ENCODE assay signal across 7 cellular contexts in the genomic region with DNA sequence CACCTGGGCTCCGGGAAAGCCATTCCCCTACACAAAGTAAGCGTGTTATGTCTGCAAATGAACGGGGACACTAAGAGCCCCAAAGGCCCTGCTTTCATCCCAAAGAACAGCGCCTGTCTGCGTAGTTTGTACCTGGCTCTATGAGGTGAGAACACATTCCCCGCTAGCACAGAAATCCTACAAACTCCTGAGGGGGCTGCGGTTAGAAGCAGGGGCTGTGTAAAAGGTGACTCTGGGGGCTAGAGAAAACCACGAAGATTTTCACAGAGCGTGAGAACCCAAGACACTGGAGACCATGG.
A peak's percentile ranks its signal among the peaks of the same experiment; 100 is the strongest.
DNase-seq lines count a peak whose midpoint lies in the region; ATAC-seq, FAIRE-seq and TF ChIP-seq lines count a peak whose summit lies in the region.
"Not testable (repeated sequence)": the region's sequence is repeated elsewhere in the genome, so short reads cannot be mapped to it uniquely, and the experiment has no call there.

No MANE protein-coding gene starts in this region.

- not testable (repeated sequence) for ATAC-seq in natural killer cell

- 45% methylated on average over 9 of the region's 9 CpGs; no CpG with 5 or more reads in 1 of the 2 experiments for WGBS in H1 (ENCODE audit: extremely low coverage in 1 of 2, insufficient coverage in 1 of 2, insufficient read length in 1 of 2, insufficient replicate concordance in 2 of 2, low coverage in 1 of 2, low lambda C conversion rate in 2 of 2, missing lambda C conversion rate in 1 of 2), 2 experiments

- not testable (repeated sequence) for H2BK20ac ChIP-seq in H1 (ENCODE audit: low read length)

- intact Hi-C loops in natural killer cell (cut with micrococcal nuclease) = loop anchor here (1.0 to 10.0 kb wide), 3 partner anchors 15 to 47 kb away; no protein-coding TSS in a partner anchor

- H3K4me3 ChIP-seq in HFF-Myc (replicated peaks; ENCODE audit: low read depth, low read length) = peak overlapping the region; percentile 43
- H3K4me3 ChIP-seq in H1 (ENCODE audit: extremely low read depth in 1 of 4, insufficient read depth in 2 of 4, low read depth in 3 of 4, low read length in 4 of 4) = peak overlapping the region; percentile 46 to 65 (median 52); a peak in 5 of 8 replicates
- H3K4me3 ChIP-seq in iPS-15b (ENCODE audit: low read depth, low read length) = peak overlapping the region; percentile 62

- not testable (repeated sequence) for H3K79me1 ChIP-seq in H1 (ENCODE audit: low read depth, low read length)

- not testable (repeated sequence) for H2BK5ac ChIP-seq in H1 (ENCODE audit: low read depth, low read length)

- H3K9me3 ChIP-seq in H1 (ENCODE audit: insufficient read depth in 2 of 2, low read depth in 1 of 2, low read length in 1 of 2); iPS-15b (ENCODE audit: control insufficient read depth, insufficient read depth, low read length): not testable (repeated sequence)

- H3K36me3 ChIP-seq in H1 (ENCODE audit: control insufficient read depth in 2 of 4, insufficient read depth in 4 of 4, low read length in 3 of 4); iPS-15b (ENCODE audit: control insufficient read depth, insufficient read depth, low read length): not testable (repeated sequence)

- H3K4me2 ChIP-seq in H1 (ENCODE audit: insufficient read depth in 1 of 2, low read depth in 2 of 2, low read length in 2 of 2) = peak overlapping the region; percentile 75

- TF ChIP-seq EP300 in H1 (IDR thresholded peaks at IDR 0.05; ENCODE audit: borderline replicate concordance in 1 of 2, low read depth in 2 of 2, low read length in 2 of 2) = not testable (repeated sequence)

- not testable (repeated sequence) for DNase-seq in HFF-Myc (ENCODE audit: extremely low read depth, low read depth); T-helper 2 cell treated with Interferon-gamma antibody and Interleukin-4, amounts not matched to agents 5 μg/mL and 100 μg/mL, for 36 hours (ENCODE audit: low spot score); H1 (ENCODE audit: low read depth in 1 of 2, low spot score in 2 of 2); natural killer cell
- peak; percentile 57 for DNase-seq in activated naive CD8-positive, alpha-beta T cell treated with anti-CD3 and anti-CD28 coated beads for 36 hours
- peak; percentile 57 for DNase-seq in stimulated activated CD8-positive, alpha-beta memory T cell treated with anti-CD3 and anti-CD28 coated beads, Interleukin-4, amount 100 ng/mL, for 48 hours

- not testable (repeated sequence) for H3K27me3 Mint-ChIP-seq in T-helper 2 cell treated with Interferon-gamma antibody and Interleukin-4, amounts not matched to agents 5 μg/mL and 100 μg/mL, for 36 hours (ENCODE audit: low read depth); activated naive CD8-positive, alpha-beta T cell treated with anti-CD3 and anti-CD28 coated beads for 36 hours; natural killer cell (ENCODE audit: low read depth in 2 of 2)

- H4K91ac ChIP-seq in H1 (replicated peaks; ENCODE audit: insufficient read length, low read length) = not testable (repeated sequence)

- not testable (repeated sequence) for H3K27ac ChIP-seq in H1 (ENCODE audit: low read depth, low read length)

- H3K4ac ChIP-seq in H1 (replicated peaks; ENCODE audit: insufficient read length, low read depth, low read length) = not testable (repeated sequence)

- not testable (repeated sequence) for H3K27me3 ChIP-seq in H1 (replicated peaks in 1 of 4; ENCODE audit: control insufficient read depth in 3 of 4, extremely low read depth in 1 of 4, insufficient read depth in 3 of 4, low read length in 3 of 4); iPS-15b (ENCODE audit: control insufficient read depth, insufficient read depth, low read length)

- H3K4me1 ChIP-seq in H1 (replicated peaks in 1 of 4; ENCODE audit: control insufficient read depth in 3 of 4, insufficient read depth in 4 of 4, low read length in 3 of 4); iPS-15b (ENCODE audit: control insufficient read depth, insufficient read depth, low read length): not testable (repeated sequence)

- CTCF ChIA-PET in H1 (lab: Charles Lee; ENCODE audit: partially characterized antibody) = interaction anchor here (1.4 kb wide), 1 partner anchor 16 kb away, joined by 4 read pairs; no protein-coding TSS in a partner anchor

- not testable (repeated sequence) for H3K36me3 Mint-ChIP-seq in T-helper 2 cell treated with Interferon-gamma antibody and Interleukin-4, amounts not matched to agents 5 μg/mL and 100 μg/mL, for 36 hours (ENCODE audit: low read depth); activated naive CD8-positive, alpha-beta T cell treated with anti-CD3 and anti-CD28 coated beads for 36 hours; natural killer cell

- peak overlapping the region; percentile 87 for H3K4me3 Mint-ChIP-seq in T-helper 2 cell treated with Interferon-gamma antibody and Interleukin-4, amounts not matched to agents 5 μg/mL and 100 μg/mL, for 36 hours
- H3K4me3 Mint-ChIP-seq in activated naive CD8-positive, alpha-beta T cell treated with anti-CD3 and anti-CD28 coated beads for 36 hours = peak overlapping the region; percentile 88
- H3K4me3 Mint-ChIP-seq in natural killer cell = peak overlapping the region; percentile 93

- H3K56ac ChIP-seq in H1 (replicated peaks; ENCODE audit: insufficient read length, low read depth, low read length) = not testable (repeated sequence)

- H3K23ac ChIP-seq in H1 (ENCODE audit: insufficient read length) = not testable (repeated sequence)

- not testable (repeated sequence) for H3K23me2 ChIP-seq in H1 (ENCODE audit: low read depth, low read length)

- H3K27ac Mint-ChIP-seq in T-helper 2 cell treated with Interferon-gamma antibody and Interleukin-4, amounts not matched to agents 5 μg/mL and 100 μg/mL, for 36 hours = peak overlapping the region; percentile 96
- peak overlapping the region; percentile 100 for H3K27ac Mint-ChIP-seq in activated naive CD8-positive, alpha-beta T cell treated with anti-CD3 and anti-CD28 coated beads for 36 hours
- peak overlapping the region; percentile 97 to 100 for H3K27ac Mint-ChIP-seq in natural killer cell

- not testable (repeated sequence) for H2BK15ac ChIP-seq in H1 (ENCODE audit: low read length)

- not testable (repeated sequence) for H3K14ac ChIP-seq in H1 (ENCODE audit: insufficient read length)

- not testable (repeated sequence) for H4K8ac ChIP-seq in H1 (ENCODE audit: extremely low read depth, insufficient read depth, low read length)

- TF ChIP-seq POLR2A in H1 (IDR thresholded peaks at IDR 0.05; ENCODE audit: control extremely low read depth in 1 of 2, low read depth in 2 of 2, low read length in 2 of 2) = not testable (repeated sequence)

- not testable (repeated sequence) for H2AK5ac ChIP-seq in H1 (ENCODE audit: low read depth, low read length)

- H2BK12ac ChIP-seq in H1 (ENCODE audit: low read depth, low read length) = peak overlapping the region; percentile 40; the same call in 1 of the 2 replicates

- not testable (repeated sequence) for TF ChIP-seq CTCF in HFF-Myc (IDR thresholded peaks at IDR 0.05; ENCODE audit: low read depth, low read length, missing control alignments); H1 (IDR thresholded peaks at IDR 0.05; ENCODE audit: control extremely low read depth in 1 of 3, insufficient read depth in 1 of 3, low read depth in 1 of 3, low read length in 3 of 3); natural killer cell (IDR thresholded peaks at IDR 0.05)

- H3K18ac ChIP-seq in H1 (ENCODE audit: extremely low read depth, low read length) = not testable (repeated sequence)

- peaks cover 28% of the 10 kb centered on the region for H3K4me1 Mint-ChIP-seq in T-helper 2 cell treated with Interferon-gamma antibody and Interleukin-4, amounts not matched to agents 5 μg/mL and 100 μg/mL, for 36 hours (ENCODE audit: low read depth)
- peaks cover 31% of the 10 kb centered on the region for H3K4me1 Mint-ChIP-seq in activated naive CD8-positive, alpha-beta T cell treated with anti-CD3 and anti-CD28 coated beads for 36 hours
- H3K4me1 Mint-ChIP-seq in natural killer cell = peaks cover 12 to 50% of the 10 kb centered on the region in 2 donors

- not testable (repeated sequence) for H2BK120ac ChIP-seq in H1 (replicated peaks; ENCODE audit: low read depth, low read length)

- H2AFZ ChIP-seq in H1 (ENCODE audit: low read length) = not testable (repeated sequence)

- not testable (repeated sequence) for TF ChIP-seq RAD21 in H1 (IDR thresholded peaks at IDR 0.05 in 1 of 2, conservative IDR thresholded peaks at IDR 0.05 in 1 of 2; ENCODE audit: low read depth in 2 of 2, low read length in 2 of 2)

- peak overlapping the region in 3 of 4 experiments; percentile 11 to 73 (median 70); a peak in 3 of 7 replicates for H3K9ac ChIP-seq in H1 (replicated peaks in 1 of 4; ENCODE audit: extremely low read depth in 1 of 4, low read depth in 3 of 4, low read length in 3 of 4)
- peak overlapping the region; percentile 24 for H3K9ac ChIP-seq in iPS-15b (ENCODE audit: low read depth, low read length)

- POLR2A ChIA-PET in H1 (lab: Charles Lee; ENCODE audit: partially characterized antibody) = interaction anchor here (0.7 to 3.1 kb wide), 8 partner anchors 10 to 135 kb away, joined by 3 to 20 read pairs (median 6); no protein-coding TSS in a partner anchor

- H3K79me2 ChIP-seq in H1 (ENCODE audit: control insufficient read depth in 1 of 2, insufficient read depth in 2 of 2, low read length in 2 of 2) = not testable (repeated sequence)

- not testable (repeated sequence) for FAIRE-seq in H1 (lab: Jason Lieb, UNC)

- not testable (repeated sequence) for H4K5ac ChIP-seq in H1 (ENCODE audit: insufficient read length, low read depth, low read length)

- H4K20me1 ChIP-seq in H1 (replicated peaks in 1 of 2; ENCODE audit: control insufficient read depth in 1 of 2, insufficient read depth in 2 of 2, low read length in 2 of 2) = not testable (repeated sequence)

- not testable (repeated sequence) for H3K9me3 Mint-ChIP-seq in T-helper 2 cell treated with Interferon-gamma antibody and Interleukin-4, amounts not matched to agents 5 μg/mL and 100 μg/mL, for 36 hours; activated naive CD8-positive, alpha-beta T cell treated with anti-CD3 and anti-CD28 coated beads for 36 hours; natural killer cell
